ENCODE assay signal across 8 cellular contexts in genomic region chr4:39044364-39044946, GRCh38. TPM values are rescaled to one million over a fixed set of nuclear protein-coding genes. Genes with fewer than 3 reads are reported as not detected.
DNase-seq lines count a peak whose midpoint lies in the region; ATAC-seq and TF ChIP-seq lines count a peak whose summit lies in the region.

No MANE protein-coding gene starts in this region.

- peak overlapping the region; percentile 83 for H2AFZ ChIP-seq in DND-41 (ENCODE audit: low read depth, low read length)
- no peak overlapping the region for H2AFZ ChIP-seq in Karpas-422 (ENCODE audit: low read length)
- peak overlapping the region; percentile 87 for H2AFZ ChIP-seq in neuron (ENCODE audit: low read depth, low read length)

- TF ChIP-seq CTCF in DND-41 (IDR thresholded peaks at IDR 0.05; ENCODE audit: borderline replicate concordance, extremely low read depth, low read length, poor library complexity, severe bottlenecking): peak; percentile 12

- H3K9me3 ChIP-seq in DND-41 (ENCODE audit: insufficient read depth, low read length, severe bottlenecking) (no peaks in the 10 kb centered on the region), Karpas-422 (ENCODE audit: low read length) (no peaks in the 10 kb centered on the region), neuron (ENCODE audit: low read length) (no peaks in the 10 kb centered on the region), stomach smooth muscle (ENCODE audit: control insufficient read depth in 2 of 2, low read length in 2 of 2) (no peaks in the 10 kb centered on the region)

- H3K9me2 ChIP-seq in Karpas-422 (replicated peaks; ENCODE audit: insufficient read depth, low read length): no peaks in the 10 kb centered on the region

- peak overlapping the region; percentile 78 for H3K9ac ChIP-seq in DND-41 (ENCODE audit: low read depth, low read length)
- peak overlapping the region; percentile 90 for H3K9ac ChIP-seq in Karpas-422 (ENCODE audit: low read length)
- peak overlapping the region; percentile 42 to 86 for H3K9ac ChIP-seq in stomach smooth muscle (ENCODE audit: low read length in 2 of 2)

- H3K27me3 ChIP-seq in DND-41 (ENCODE audit: insufficient read depth, low read length, poor library complexity) (no peaks in the 10 kb centered on the region), Karpas-422 (ENCODE audit: low read length) (no peaks in the 10 kb centered on the region), neuron (ENCODE audit: insufficient read depth, low read length) (no peaks in the 10 kb centered on the region), stomach smooth muscle (ENCODE audit: control insufficient read depth in 1 of 2, insufficient read depth in 2 of 2, low read length in 2 of 2) (no peaks in the 10 kb centered on the region)

- H3K36me3 ChIP-seq in DND-41 (ENCODE audit: insufficient read depth, low read length) (peaks cover 2% of the 10 kb centered on the region; the same call in 1 of the 2 replicates), Karpas-422 (ENCODE audit: insufficient read depth, low read length) (peaks cover 10% of the 10 kb centered on the region), neuron (ENCODE audit: insufficient read depth, low read length) (no peaks in the 10 kb centered on the region), stomach smooth muscle (ENCODE audit: control insufficient read depth in 2 of 2, insufficient read depth in 2 of 2, low read length in 2 of 2) (no peaks in the 10 kb centered on the region)

- no peaks in the 10 kb centered on the region; the same call in 1 of the 2 replicates for H4K20me1 ChIP-seq in DND-41 (ENCODE audit: insufficient read depth, low read length)
- no peaks in the 10 kb centered on the region; the same call in 1 of the 2 replicates for H4K20me1 ChIP-seq in Karpas-422 (ENCODE audit: insufficient read depth, low read depth, low read length)

- H3K4me2 ChIP-seq in DND-41 (ENCODE audit: insufficient read depth, low read length) (peak overlapping the region; percentile 73), Karpas-422 (ENCODE audit: low read depth, low read length, poor library complexity, severe bottlenecking) (peak overlapping the region; percentile 77)

- H3K27ac ChIP-seq in DND-41 (ENCODE audit: low read length) (peak overlapping the region; percentile 67), Karpas-422 (ENCODE audit: low read length) (peak overlapping the region; percentile 95), stomach smooth muscle (ENCODE audit: low read length) (peak overlapping the region; percentile 73)

- DNase-seq in DND-41 (peak; percentile 89), Karpas-422 (peak; percentile 96), SIG-M5 treated with dmso at 0.1 percent for 504 hours (lab: John Stamatoyannopoulos, UW; ENCODE audit: unreplicated experiment) (peak; percentile 88), foreskin melanocyte (peak; percentile 75)
- peak; percentile 93 for DNase-seq in activated gamma-delta T cell treated with anti-CD3 and anti-CD28 coated beads, Interleukin-2, amount 50 U/mL, for 16 hours (ENCODE audit: low read depth)

- peak overlapping the region; percentile 32 to 64; a peak in 3 of 4 replicates for H3K4me3 ChIP-seq in DND-41 (ENCODE audit: low read depth in 1 of 2, low read length in 2 of 2)
- H3K4me3 ChIP-seq in Karpas-422 (ENCODE audit: low read length): peak overlapping the region; percentile 93
- H3K4me3 ChIP-seq in neuron (ENCODE audit: low read length): peak overlapping the region; percentile 70
- H3K4me3 ChIP-seq in stomach smooth muscle (ENCODE audit: low read length in 2 of 2): peak overlapping the region; percentile 73 to 78

- ATAC-seq in DND-41 (ENCODE audit: insufficient read depth, low read depth): peak; percentile 79
- ATAC-seq in GM21737 (IDR thresholded peaks at IDR 0.05; ENCODE audit: unreplicated experiment): peak; percentile 61

- H3K79me2 ChIP-seq in DND-41 (ENCODE audit: insufficient read depth, low read length) (peaks cover 17% of the 10 kb centered on the region), Karpas-422 (ENCODE audit: low read length) (peaks cover 43% of the 10 kb centered on the region)

- H3K4me1 ChIP-seq in DND-41 (ENCODE audit: insufficient read depth, low read length): peaks cover 42% of the 10 kb centered on the region
- peaks cover 71% of the 10 kb centered on the region for H3K4me1 ChIP-seq in Karpas-422 (ENCODE audit: low read length)
- H3K4me1 ChIP-seq in neuron (ENCODE audit: insufficient read depth, low read length): peaks cover 10% of the 10 kb centered on the region
- peaks cover 16% of the 10 kb centered on the region for H3K4me1 ChIP-seq in stomach smooth muscle (ENCODE audit: control insufficient read depth, insufficient read depth, low read length)

RNA-seq across cellular contexts. Expression of gene TMEM156, which starts 12.2 kb away (rescaled TPM):
- 152 and 240 TPM in 2 replicates for total RNA-seq in Karpas-422 (2014; rRNA removed; shearing (Covaris generic); ENCODE audit: low replicate concordance)

RNA-seq across cellular contexts. Expression of gene KLHL5, which starts 17.6 kb away (rescaled TPM):
- total RNA-seq in Karpas-422 (2014; rRNA removed; shearing (Covaris generic); ENCODE audit: low replicate concordance): 142 and 147 TPM in 2 replicates

Comparison
In these comparisons a context has a peak if more than half of its experiments do, and no peak if none do; other contexts are left out.
1. Peak in every context shown above with its lines: DNase-seq, ATAC-seq, H3K4me3 ChIP-seq and H3K27ac ChIP-seq.